In genomic region chr6:1257778-1258177, GRCh38 we compare ENCODE assay signal across 10 cellular contexts.
"Had no signal": no experiment of that assay in that cellular context is flagged by ENCODE, and none has a peak within 500 bp of the region (broad histone marks: within the 10 kb centered on the region; RNA-seq: fewer than 3 reads in every experiment).

No MANE protein-coding gene starts in this region.

- H3K4me1 ChIP-seq: HAP-1 had no signal

- H3K27ac ChIP-seq: GM23248, HL-60, KMS-11 had no signal

- ATAC-seq: HCT116, HepG2 had no signal

- H3K9ac ChIP-seq: GM23248, KMS-11 had no signal

- H3K9me3 ChIP-seq: HAP-1 had no signal

- H3K4me2 ChIP-seq: KMS-11 had no signal

- DNase-seq: GM23248, GOT3, H7, HFFc6, KBM-7 had no signal

- H2AFZ ChIP-seq: GM23248 had no signal

- H3K36me3 ChIP-seq: HAP-1 had no signal

- H3K4me3 ChIP-seq: GM23248, HAP-1 had no signal
